9 cellular contexts compared by ENCODE assay signal in genomic region chr13:110562696-110563462, GRCh38. TPM values are rescaled to one million over a fixed set of nuclear protein-coding genes. Genes with fewer than 3 reads are reported as not detected.
A peak's percentile ranks its signal among the peaks of the same experiment; 100 is the strongest.
DNase-seq lines count a peak whose midpoint lies in the region; ATAC-seq and TF ChIP-seq lines count a peak whose summit lies in the region.
"Had no signal": no experiment of that assay in that cellular context is flagged by ENCODE, and none has a peak within 500 bp of the region (broad histone marks: within the 10 kb centered on the region; RNA-seq: fewer than 3 reads in every experiment).

No MANE protein-coding gene starts in this region.

- intact Hi-C loops in A673 (cut with micrococcal nuclease; ENCODE audit: unreplicated experiment), result no loop called here
- intact Hi-C loops in dendritic cell treated with granulocyte-macrophage colony-stimulating factor and Interleukin-4, amounts not matched to agents 40 ng/mL and 50 ng/mL, for 4 days (cut with micrococcal nuclease), result loop anchor here (5.0 kb wide), 2 partner anchors 41 to 111 kb away; no protein-coding TSS in a partner anchor
- intact Hi-C loops in natural killer cell (cut with micrococcal nuclease), result no loop called here

- no peaks in the 10 kb centered on the region for H3K9me2 ChIP-seq in Karpas-422 (replicated peaks; ENCODE audit: insufficient read depth, low read length)

- no peak for TF ChIP-seq CTCF in A673 (conservative IDR thresholded peaks at IDR 0.05; ENCODE audit: low read depth, low read length)
- no peak for TF ChIP-seq CTCF in natural killer cell (IDR thresholded peaks at IDR 0.05)
- no peak for TF ChIP-seq CTCF in GM13976 (IDR thresholded peaks at IDR 0.05; ENCODE audit: borderline replicate concordance, control extremely low read depth, extremely low read depth, insufficient read depth, missing control alignments)

- peaks cover 53% of the 10 kb centered on the region for H3K4me1 Mint-ChIP-seq in dendritic cell treated with granulocyte-macrophage colony-stimulating factor and Interleukin-4, amounts not matched to agents 40 ng/mL and 50 ng/mL, for 4 days (ENCODE audit: low read depth)
- H3K4me1 Mint-ChIP-seq in natural killer cell, result peaks cover 13 to 18% of the 10 kb centered on the region in 2 donors

- in situ Hi-C loops in GM13976 (cut with MboI; ENCODE audit: low sequenced_read_pairs, unreplicated experiment), result no loop called here

- peak overlapping the region; percentile 86 for H3K27ac Mint-ChIP-seq in dendritic cell treated with granulocyte-macrophage colony-stimulating factor and Interleukin-4, amounts not matched to agents 40 ng/mL and 50 ng/mL, for 4 days
- H3K27ac Mint-ChIP-seq in natural killer cell, result no peak overlapping the region

- H3K4me1 ChIP-seq in A673 (ENCODE audit: insufficient read depth, low read length, poor library complexity, severe bottlenecking), result peaks cover 4% of the 10 kb centered on the region
- H3K4me1 ChIP-seq in HUES64 (ENCODE audit: insufficient read depth, low read length), result peaks cover 24% of the 10 kb centered on the region
- peaks cover 19% of the 10 kb centered on the region for H3K4me1 ChIP-seq in Karpas-422 (ENCODE audit: low read length)

- H3K27ac ChIP-seq in A673 (ENCODE audit: low read depth, low read length, poor library complexity, severe bottlenecking) (no peak overlapping the region), HUES64 (ENCODE audit: low read depth, low read length) (no peak overlapping the region), Karpas-422 (ENCODE audit: low read length) (no peak overlapping the region)

- H3K27me3 ChIP-seq in A673 (replicated peaks; ENCODE audit: insufficient read depth, low read depth, low read length, poor library complexity), result peaks cover 4% of the 10 kb centered on the region
- H3K27me3 ChIP-seq in HUES64 (ENCODE audit: insufficient read depth, low read length), result peaks cover 41% of the 10 kb centered on the region; the same call in 1 of the 2 replicates
- H3K27me3 ChIP-seq in Karpas-422 (ENCODE audit: low read length), result no peaks in the 10 kb centered on the region

- no peaks in the 10 kb centered on the region for H3K79me2 ChIP-seq in Karpas-422 (ENCODE audit: low read length)

- H3K36me3 Mint-ChIP-seq in dendritic cell treated with granulocyte-macrophage colony-stimulating factor and Interleukin-4, amounts not matched to agents 40 ng/mL and 50 ng/mL, for 4 days (ENCODE audit: low read depth), result peaks cover 34% of the 10 kb centered on the region
- no peaks in the 10 kb centered on the region for H3K36me3 Mint-ChIP-seq in natural killer cell

- H2AFZ ChIP-seq in Karpas-422 (ENCODE audit: low read length), result no peak overlapping the region

- CTCF ChIA-PET in A673 (lab: Charles Lee), result no interaction called here

- no peaks in the 10 kb centered on the region for H3K9me3 Mint-ChIP-seq in dendritic cell treated with granulocyte-macrophage colony-stimulating factor and Interleukin-4, amounts not matched to agents 40 ng/mL and 50 ng/mL, for 4 days
- no peaks in the 10 kb centered on the region for H3K9me3 Mint-ChIP-seq in natural killer cell

- H4K20me1 ChIP-seq in Karpas-422 (ENCODE audit: insufficient read depth, low read depth, low read length), result peaks cover 5% of the 10 kb centered on the region

- 88% methylated on average over 17 of the region's 17 CpGs for WGBS in HUES64

- H3K36me3 ChIP-seq in A673 (ENCODE audit: insufficient read depth, low read length, poor library complexity, severe bottlenecking), result no peaks in the 10 kb centered on the region
- H3K36me3 ChIP-seq in HUES64 (ENCODE audit: insufficient read depth, low read length), result no peaks in the 10 kb centered on the region
- no peaks in the 10 kb centered on the region for H3K36me3 ChIP-seq in Karpas-422 (ENCODE audit: insufficient read depth, low read length)

- peaks cover 3% of the 10 kb centered on the region for H3K27me3 Mint-ChIP-seq in dendritic cell treated with granulocyte-macrophage colony-stimulating factor and Interleukin-4, amounts not matched to agents 40 ng/mL and 50 ng/mL, for 4 days
- peaks cover 15 to 17% of the 10 kb centered on the region in 2 donors for H3K27me3 Mint-ChIP-seq in natural killer cell (ENCODE audit: low read depth in 2 of 2)

- ATAC-seq in natural killer cell (no peak), HG03159 (IDR thresholded peaks at IDR 0.05; ENCODE audit: unreplicated experiment) (no peak)

- no peak overlapping the region for H3K4me2 ChIP-seq in Karpas-422 (ENCODE audit: low read depth, low read length, poor library complexity, severe bottlenecking)

- peak overlapping the region; percentile 85 for H3K4me3 ChIP-seq in A673 (ENCODE audit: low read depth, low read length, poor library complexity, severe bottlenecking)
- peak overlapping the region; percentile 72 for H3K4me3 ChIP-seq in HUES64 (ENCODE audit: low read length)
- H3K4me3 ChIP-seq in Karpas-422 (ENCODE audit: low read length), result no peak overlapping the region

- POLR2A ChIA-PET in A673 (lab: Charles Lee; ENCODE audit: low non-redundant PET), result no interaction called here

- no peaks in the 10 kb centered on the region for H3K9me3 ChIP-seq in A673 (ENCODE audit: low read depth, low read length, poor library complexity, severe bottlenecking)
- H3K9me3 ChIP-seq in HUES64 (ENCODE audit: insufficient read depth, low read depth, low read length), result no peaks in the 10 kb centered on the region
- H3K9me3 ChIP-seq in Karpas-422 (ENCODE audit: low read length), result no peaks in the 10 kb centered on the region

- H3K9ac ChIP-seq in HUES64 (ENCODE audit: low read depth, low read length) (no peak overlapping the region), Karpas-422 (ENCODE audit: low read length) (no peak overlapping the region)

- no peak for DNase-seq in A673 (ENCODE audit: low spot score)
- DNase-seq in natural killer cell, result no peak
- no peak for DNase-seq in stimulated activated CD4-positive, alpha-beta T cell treated with anti-CD3 and anti-CD28 coated beads, Interleukin-2, amount 100 ng/mL, for 48 hours
- no peak for DNase-seq in GM13976 (ENCODE audit: low spot score)
- no peak for DNase-seq in Karpas-422
- DNase-seq: NCI-H82 had no signal

- BruUV-seq in A673 (replicated peaks; lab: Mats Ljungman, UMichigan), result no TSS peak

- peak overlapping the region; percentile 88 for H3K4me3 Mint-ChIP-seq in dendritic cell treated with granulocyte-macrophage colony-stimulating factor and Interleukin-4, amounts not matched to agents 40 ng/mL and 50 ng/mL, for 4 days
- peak overlapping the region; percentile 91 for H3K4me3 Mint-ChIP-seq in natural killer cell

RNA-seq across cellular contexts. Expression of gene RAB20, which starts 1.4 kb away (rescaled TPM):
- total RNA-seq in A673 (2021) (0.88 and 1.2 TPM in 2 replicates), natural killer cell (1 to 10 TPM; 1.0 to 3.3 (median 1.2) TPM)
- polyA plus RNA-seq in HUES64 (2013, experiment 1 of 2), result 8.6 TPM
- 9.6 TPM for polyA plus RNA-seq in HUES64 (2013, experiment 2 of 2)
- total RNA-seq in Karpas-422 (2014; rRNA removed; shearing (Covaris generic); ENCODE audit: low replicate concordance), result 0.79 TPM in 1 of 2 replicates, not detected in the other

RNA-seq across cellular contexts. Expression of gene NAXD, which starts 52.5 kb away (rescaled TPM):
- 27.9 and 32.0 TPM in 2 replicates for total RNA-seq in A673 (2021)
- polyA plus RNA-seq in HUES64 (2013, experiment 1 of 2), result 17.3 TPM
- 18.2 TPM for polyA plus RNA-seq in HUES64 (2013, experiment 2 of 2)
- total RNA-seq in natural killer cell, result 10 to 100 TPM in 2 of 3 donors, 1 to 10 TPM in 1; 6.8 to 14.0 (median 12.0) TPM
- 16.5 and 20.6 TPM in 2 replicates for total RNA-seq in Karpas-422 (2014; rRNA removed; shearing (Covaris generic); ENCODE audit: low replicate concordance)
